In genomic region chr3:9552252-9552999, GRCh38 we compare ENCODE assay signal across 8 cellular contexts. TPM values are rescaled to one million over a fixed set of nuclear protein-coding genes. Genes with fewer than 3 reads are reported as not detected.
DNase-seq lines count a peak whose midpoint lies in the region; ATAC-seq and TF ChIP-seq lines count a peak whose summit lies in the region.

No MANE protein-coding gene starts in this region.

- no peaks in the 10 kb centered on the region for H3K79me2 ChIP-seq in Karpas-422 (ENCODE audit: low read length)

- H3K4me2 ChIP-seq in Karpas-422 (ENCODE audit: low read depth, low read length, poor library complexity, severe bottlenecking), result no peak overlapping the region

- H3K4me3 ChIP-seq in AG04450 (ENCODE audit: low read depth, low read length) (no peak overlapping the region), HUES64 (ENCODE audit: low read length) (peak overlapping the region; percentile 71), left ventricle myocardium inferior (no peak overlapping the region), spleen (no peak overlapping the region), Karpas-422 (ENCODE audit: low read length) (no peak overlapping the region)

- no peak for ATAC-seq in activated T-cell treated with anti-CD3 and anti-CD28 coated beads, Interleukin-2, amount 50 U/mL, for 72 hours (replicated peaks in 1 of 2)
- no peak for ATAC-seq in HG02840 (IDR thresholded peaks at IDR 0.05; ENCODE audit: low FRiP score, unreplicated experiment)

- peaks cover 4 to 9% of the 10 kb centered on the region in 2 donors for H3K36me3 Mint-ChIP-seq in activated T-cell treated with anti-CD3 and anti-CD28 coated beads, Interleukin-2, amount 50 U/mL, for 72 hours (ENCODE audit: insufficient read depth in 2 of 2)

- H2AFZ ChIP-seq in Karpas-422 (ENCODE audit: low read length), result no peak overlapping the region

- H3K9ac ChIP-seq in HUES64 (ENCODE audit: low read depth, low read length) (no peak overlapping the region), Karpas-422 (ENCODE audit: low read length) (no peak overlapping the region)

- intact Hi-C loops in left ventricle myocardium inferior (cut with micrococcal nuclease), result no loop called here
- intact Hi-C loops in spleen (cut with DNase I; ENCODE audit: low total_unique reads), result no loop called here

- H3K4me1 Mint-ChIP-seq in activated T-cell treated with anti-CD3 and anti-CD28 coated beads, Interleukin-2, amount 50 U/mL, for 72 hours (ENCODE audit: low read depth), result peaks cover 9% of the 10 kb centered on the region

- H3K27ac ChIP-seq in AG04450 (ENCODE audit: low read depth, low read length) (no peak overlapping the region), HUES64 (ENCODE audit: low read depth, low read length) (no peak overlapping the region), left ventricle myocardium inferior (replicated peaks) (no peak overlapping the region), spleen (no peak overlapping the region), Karpas-422 (ENCODE audit: low read length) (no peak overlapping the region)

- peaks cover 2 to 5% of the 10 kb centered on the region in 2 donors for H3K9me3 Mint-ChIP-seq in activated T-cell treated with anti-CD3 and anti-CD28 coated beads, Interleukin-2, amount 50 U/mL, for 72 hours

- no peak overlapping the region for H3K27ac Mint-ChIP-seq in activated T-cell treated with anti-CD3 and anti-CD28 coated beads, Interleukin-2, amount 50 U/mL, for 72 hours

- peak; percentile 4 for DNase-seq in AG04450 (ENCODE audit: low read depth, low spot score)
- DNase-seq in activated T-cell treated with anti-CD3 and anti-CD28 coated beads, Interleukin-2, amount 50 U/mL, for 72 hours, result peak; percentile 35 to 48
- peak; percentile 20 for DNase-seq in left ventricle myocardium inferior
- peak; percentile 37 for DNase-seq in spleen
- DNase-seq in SIG-M5 (lab: John Stamatoyannopoulos, UW), result no peak
- DNase-seq in Karpas-422, result no peak

- H3K36me3 ChIP-seq in HUES64 (ENCODE audit: insufficient read depth, low read length) (no peaks in the 10 kb centered on the region), left ventricle myocardium inferior (no peaks in the 10 kb centered on the region), spleen (no peaks in the 10 kb centered on the region), Karpas-422 (ENCODE audit: insufficient read depth, low read length) (no peaks in the 10 kb centered on the region)

- H3K27me3 Mint-ChIP-seq in activated T-cell treated with anti-CD3 and anti-CD28 coated beads, Interleukin-2, amount 50 U/mL, for 72 hours (ENCODE audit: low read depth), result peaks cover 63% of the 10 kb centered on the region

- CTCF ChIA-PET in AG04450 (lab: Charles Lee), result no interaction called here

- H3K4me3 Mint-ChIP-seq in activated T-cell treated with anti-CD3 and anti-CD28 coated beads, Interleukin-2, amount 50 U/mL, for 72 hours, result peak overlapping the region; percentile 38 to 76

- H3K9me2 ChIP-seq in Karpas-422 (replicated peaks; ENCODE audit: insufficient read depth, low read length), result no peaks in the 10 kb centered on the region

- TF ChIP-seq POLR2A in spleen (IDR thresholded peaks at IDR 0.05), result no peak

- POLR2A ChIA-PET in AG04450 (lab: Yijun Ruan, JAX), result no interaction called here

- H3K9me3 ChIP-seq in AG04450 (ENCODE audit: control insufficient read depth, insufficient read depth, low read length), result no peaks in the 10 kb centered on the region
- H3K9me3 ChIP-seq in HUES64 (ENCODE audit: insufficient read depth, low read depth, low read length), result no peaks in the 10 kb centered on the region
- no peaks in the 10 kb centered on the region for H3K9me3 ChIP-seq in left ventricle myocardium inferior (replicated peaks)
- no peaks in the 10 kb centered on the region for H3K9me3 ChIP-seq in spleen
- H3K9me3 ChIP-seq in Karpas-422 (ENCODE audit: low read length), result no peaks in the 10 kb centered on the region

- H4K20me1 ChIP-seq in Karpas-422 (ENCODE audit: insufficient read depth, low read depth, low read length), result no peaks in the 10 kb centered on the region

- WGBS in HUES64, result 2% methylated on average over 57 of the region's 57 CpGs
- WGBS in spleen, 5 donors, result 11 to 20% (median 13%) methylated on average over 26 to 57 of the region's 57 CpGs

- TF ChIP-seq CTCF in AG04450 (IDR thresholded peaks at IDR 0.05; ENCODE audit: low read depth, low read length), result no peak
- TF ChIP-seq CTCF in left ventricle myocardium inferior (IDR thresholded peaks at IDR 0.05; ENCODE audit: borderline replicate concordance), result no peak
- TF ChIP-seq CTCF in spleen (IDR thresholded peaks at IDR 0.05 in 8 of 11, conservative IDR thresholded peaks at IDR 0.05 in 3 of 11), result no peak

- H3K4me1 ChIP-seq in HUES64 (ENCODE audit: insufficient read depth, low read length), result peaks cover 9% of the 10 kb centered on the region
- no peaks in the 10 kb centered on the region for H3K4me1 ChIP-seq in left ventricle myocardium inferior
- peaks cover 0 to 6% (median 2%) of the 10 kb centered on the region in 6 donors for H3K4me1 ChIP-seq in spleen
- H3K4me1 ChIP-seq in Karpas-422 (ENCODE audit: low read length), result no peaks in the 10 kb centered on the region

- H3K27me3 ChIP-seq in AG04450 (ENCODE audit: control insufficient read depth, insufficient read depth, low read length) (peaks cover 9% of the 10 kb centered on the region), HUES64 (ENCODE audit: insufficient read depth, low read length) (peaks cover 11% of the 10 kb centered on the region), left ventricle myocardium inferior (ENCODE audit: low read depth) (peaks cover 85% of the 10 kb centered on the region), spleen (replicated peaks in 1 of 7) (peaks cover 0 to 75% (median 35%) of the 10 kb centered on the region in 7 donors), Karpas-422 (ENCODE audit: low read length) (no peaks in the 10 kb centered on the region)

RNA-seq across cellular contexts. Expression of gene LHFPL4, which starts 1.2 kb away (rescaled TPM):
- polyA plus RNA-seq in AG04450 (2011; rRNA removed) (not detected in 2 replicates), spleen (not detected)
- not detected in 2 replicates for polyA minus RNA-seq in AG04450 (2011; rRNA and poly(A)+ RNA removed)
- 4.3 TPM for polyA plus RNA-seq in HUES64 (2013, experiment 1 of 2)
- polyA plus RNA-seq in HUES64 (2013, experiment 2 of 2), result 4.5 TPM
- total RNA-seq in activated T-cell treated with anti-CD3 and anti-CD28 coated beads, Interleukin-2, amount 50 U/mL, for 72 hours, result not detected
- total RNA-seq in left ventricle myocardium inferior (not detected), spleen (not detected)
- total RNA-seq in Karpas-422 (2014; rRNA removed; shearing (Covaris generic); ENCODE audit: low replicate concordance), result not detected in 2 replicates

Comparison
In these comparisons a context has a peak if more than half of its experiments do, and no peak if none do; other contexts are left out.
1. DNase-seq: peak in AG04450 (single experiment), activated T-cell treated with anti-CD3 and anti-CD28 coated beads, Interleukin-2, amount 50 U/mL, for 72 hours (2 of 2), left ventricle myocardium inferior (single experiment) and spleen (single experiment); none in SIG-M5 (single experiment) and Karpas-422 (single experiment).